In the genomic region with DNA sequence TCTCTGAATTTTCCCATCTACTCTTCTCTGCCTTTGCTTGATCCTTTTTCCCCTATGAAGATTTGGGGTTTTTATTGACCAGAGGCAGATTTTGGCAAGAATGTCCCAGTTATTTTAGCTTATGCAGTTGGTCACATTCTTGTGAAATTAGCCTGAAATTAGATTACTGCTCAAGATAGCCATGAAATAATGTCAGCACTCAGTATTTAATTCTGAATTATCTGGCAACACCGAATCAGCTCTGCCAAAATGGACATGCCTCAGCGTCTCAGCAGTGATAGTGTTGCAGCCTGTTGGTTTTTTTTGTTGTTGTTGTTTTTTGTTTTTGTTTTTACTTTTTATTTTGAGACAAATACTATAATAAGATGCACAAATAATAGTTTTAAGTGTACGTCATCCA, we compare ENCODE assay signal across 25 cellular contexts. TPM values are rescaled to one million over a fixed set of nuclear protein-coding genes. Genes with fewer than 3 reads are reported as not detected.
DNase-seq lines count a peak whose midpoint lies in the region; ATAC-seq, FAIRE-seq and TF ChIP-seq lines count a peak whose summit lies in the region.
"Had no signal": no experiment of that assay in that cellular context is flagged by ENCODE, and none has a peak within 500 bp of the region (broad histone marks: within the 10 kb centered on the region; RNA-seq: fewer than 3 reads in every experiment).

No MANE protein-coding gene starts in this region.

- SMC1A ChIA-PET in GM12878 (lab: Charles Lee; ENCODE audit: uncharacterized antibody, unreplicated experiment): interaction anchor here (0.8 to 6.7 kb wide), 9 partner anchors 10 to 55 kb away, joined by 3 to 30 read pairs (median 4); no protein-coding TSS in a partner anchor

- H3K79me2 ChIP-seq in GM12878 (ENCODE audit: control insufficient read depth, insufficient read depth, low read length): no peaks in the 10 kb centered on the region

- POLR2A ChIA-PET in GM12878 (lab: Charles Lee): interaction anchor here (0.8 to 1.8 kb wide), 2 partner anchors 8 to 18 kb away, joined by 3 to 7 read pairs; no protein-coding TSS in a partner anchor

- intact Hi-C loops in Right ventricle myocardium superior (cut with DNase I) (no loop called here), cardiac septum (cut with DNase I) (no loop called here), GM12878 (cut with micrococcal nuclease; ENCODE audit: unreplicated experiment) (no loop called here), lower lobe of right lung (cut with DNase I) (no loop called here)

- H3K4me1 ChIP-seq in GM12878 (ENCODE audit: control insufficient read depth, insufficient read depth, low read length): no peaks in the 10 kb centered on the region
- no peaks in the 10 kb centered on the region for H3K4me1 ChIP-seq in lower lobe of right lung
- H3K4me1 ChIP-seq: BE2C, Caco-2, SJCRH30 had no signal

- CTCF ChIA-PET in GM12878 (lab: Yijun Ruan, JAX): interaction anchor here (0.6 to 1.8 kb wide), 4 partner anchors 9 to 37 kb away, joined by 3 to 8 read pairs (median 4); no protein-coding TSS in a partner anchor

- 52% methylated on average over 3 of the region's 3 CpGs for WGBS in GM12878 (ENCODE audit: insufficient coverage, insufficient replicate concordance, low lambda C conversion rate, missing lambda C conversion rate)

- H3K27me3 ChIP-seq in GM12878 (replicated peaks in 1 of 2; ENCODE audit: control insufficient read depth in 2 of 2, insufficient read depth in 2 of 2, low read length in 1 of 2) (no peaks in the 10 kb centered on the region), lower lobe of right lung (ENCODE audit: low read depth) (no peaks in the 10 kb centered on the region)
- H3K27me3 ChIP-seq: BE2C, SJCRH30 had no signal

- no peak for TF ChIP-seq RAD21 in GM12878 (IDR thresholded peaks at IDR 0.05; ENCODE audit: insufficient read depth, low read depth, low read length)

- TF ChIP-seq POLR2A in GM12878 (IDR thresholded peaks at IDR 0.05; ENCODE audit: low read depth, low read length): no peak

- peak; percentile 27 for FAIRE-seq in GM12878 (lab: Jason Lieb, UNC)
- FAIRE-seq: G401.6, GM19239, K562 had no signal

- DNase-seq in Right ventricle myocardium superior (no peak), cardiac septum (ENCODE audit: low spot score) (no peak), GM12878 (ENCODE audit: low read depth, low spot score) (no peak), lower lobe of right lung (no peak), NK-92 (lab: John Stamatoyannopoulos, UW; ENCODE audit: unreplicated experiment) (no peak), NOMO-1 (lab: John Stamatoyannopoulos, UW; ENCODE audit: unreplicated experiment in 2 of 2) (no peak)
- DNase-seq: BE2C; Caco-2; CD4-positive, alpha-beta T cell; MV-4-11; NCI-H1417; NCI-H187; NCI-H2107; NCI-H510A treated with DMSO at 0.1 percent for 48 hours; NCI-H774; PC-3; RPMI8226; SJCRH30 had no signal

- H3K4me3 ChIP-seq in GM12878 (no peak overlapping the region), lower lobe of right lung (no peak overlapping the region)
- H3K4me3 ChIP-seq: GM23338, K562, SJCRH30 had no signal

- TF ChIP-seq EP300 in GM12878 (IDR thresholded peaks at IDR 0.05; ENCODE audit: borderline replicate concordance in 1 of 2, control insufficient read depth in 1 of 2, low read depth in 2 of 2, low read length in 2 of 2): no peak

- in situ Hi-C loops in GM12878 (cut with MboI): no loop called here

- TF ChIP-seq CTCF in GM12878 (IDR thresholded peaks at IDR 0.05 in 2 of 3, conservative IDR thresholded peaks at IDR 0.05 in 1 of 3; ENCODE audit: control insufficient read depth in 2 of 3, extremely low read depth in 1 of 3, insufficient read depth in 1 of 3, low read depth in 3 of 3, low read length in 3 of 3): no peak
- no peak for TF ChIP-seq CTCF in lower lobe of right lung (IDR thresholded peaks at IDR 0.05)

- RAD21 ChIA-PET in GM12878 (lab: Charles Lee; ENCODE audit: unreplicated experiment): interaction anchor here (0.7 to 7.3 kb wide), 4 partner anchors 8 to 31 kb away, joined by 3 to 67 read pairs (median 5); a partner anchor contains a TSS

- no peak overlapping the region for H3K9ac ChIP-seq in GM12878 (ENCODE audit: control insufficient read depth, insufficient read depth, low read length)

- no TSS peak for BruUV-seq in GM12878 (replicated peaks; lab: Mats Ljungman, UMichigan)

- H4K20me1 ChIP-seq in GM12878 (ENCODE audit: control insufficient read depth, insufficient read depth): no peaks in the 10 kb centered on the region

- ATAC-seq in Right ventricle myocardium superior (ENCODE audit: poor library complexity): peak; percentile 57
- no peak for ATAC-seq in GM12878
- no peak for ATAC-seq in lower lobe of right lung
- ATAC-seq in HG03196 (IDR thresholded peaks at IDR 0.05; ENCODE audit: unreplicated experiment): no peak
- ATAC-seq: GM23338, HCT116, K562, PC-3 had no signal

- H3K36me3 ChIP-seq in GM12878 (ENCODE audit: control insufficient read depth in 2 of 2, insufficient read depth in 2 of 2, low read length in 1 of 2) (no peaks in the 10 kb centered on the region), lower lobe of right lung (no peaks in the 10 kb centered on the region)
- H3K36me3 ChIP-seq: BE2C, SJCRH30 had no signal

- H2AFZ ChIP-seq in GM12878 (ENCODE audit: control insufficient read depth, low read depth, low read length): no peak overlapping the region
- H2AFZ ChIP-seq: GM23338 had no signal

- no peak overlapping the region for H3K4me2 ChIP-seq in GM12878 (ENCODE audit: control insufficient read depth, insufficient read depth)
- H3K4me2 ChIP-seq: GM23338 had no signal

- H3K9me3 ChIP-seq in GM12878 (replicated peaks; ENCODE audit: control insufficient read depth, insufficient read depth, low read length) (no peaks in the 10 kb centered on the region), lower lobe of right lung (no peaks in the 10 kb centered on the region)
- H3K9me3 ChIP-seq: BE2C, Caco-2, SJCRH30 had no signal

- H3K27ac ChIP-seq in GM12878 (ENCODE audit: control insufficient read depth, insufficient read depth) (no peak overlapping the region), lower lobe of right lung (peak overlapping the region; percentile 2), temporal lobe (ENCODE audit: low read depth, low read length) (peak overlapping the region; percentile 36)
- H3K27ac ChIP-seq: SJCRH30 had no signal

TF ChIP-seq in GM12878, 131 proteins besides CTCF, POLR2A, EP300 and RAD21 (continues in another document):
- TF ChIP-seq ZNF622 (IDR thresholded peaks at IDR 0.05) (no peak), HCFC1 (IDR thresholded peaks at IDR 0.05; ENCODE audit: low read length) (no peak), MEF2A (IDR thresholded peaks at IDR 0.05; ENCODE audit: insufficient read depth, low read depth, low read length) (no peak), ASH2L (IDR thresholded peaks at IDR 0.05; ENCODE audit: borderline replicate concordance, low read depth) (no peak)
- TF ChIP-seq, protein P1, sequence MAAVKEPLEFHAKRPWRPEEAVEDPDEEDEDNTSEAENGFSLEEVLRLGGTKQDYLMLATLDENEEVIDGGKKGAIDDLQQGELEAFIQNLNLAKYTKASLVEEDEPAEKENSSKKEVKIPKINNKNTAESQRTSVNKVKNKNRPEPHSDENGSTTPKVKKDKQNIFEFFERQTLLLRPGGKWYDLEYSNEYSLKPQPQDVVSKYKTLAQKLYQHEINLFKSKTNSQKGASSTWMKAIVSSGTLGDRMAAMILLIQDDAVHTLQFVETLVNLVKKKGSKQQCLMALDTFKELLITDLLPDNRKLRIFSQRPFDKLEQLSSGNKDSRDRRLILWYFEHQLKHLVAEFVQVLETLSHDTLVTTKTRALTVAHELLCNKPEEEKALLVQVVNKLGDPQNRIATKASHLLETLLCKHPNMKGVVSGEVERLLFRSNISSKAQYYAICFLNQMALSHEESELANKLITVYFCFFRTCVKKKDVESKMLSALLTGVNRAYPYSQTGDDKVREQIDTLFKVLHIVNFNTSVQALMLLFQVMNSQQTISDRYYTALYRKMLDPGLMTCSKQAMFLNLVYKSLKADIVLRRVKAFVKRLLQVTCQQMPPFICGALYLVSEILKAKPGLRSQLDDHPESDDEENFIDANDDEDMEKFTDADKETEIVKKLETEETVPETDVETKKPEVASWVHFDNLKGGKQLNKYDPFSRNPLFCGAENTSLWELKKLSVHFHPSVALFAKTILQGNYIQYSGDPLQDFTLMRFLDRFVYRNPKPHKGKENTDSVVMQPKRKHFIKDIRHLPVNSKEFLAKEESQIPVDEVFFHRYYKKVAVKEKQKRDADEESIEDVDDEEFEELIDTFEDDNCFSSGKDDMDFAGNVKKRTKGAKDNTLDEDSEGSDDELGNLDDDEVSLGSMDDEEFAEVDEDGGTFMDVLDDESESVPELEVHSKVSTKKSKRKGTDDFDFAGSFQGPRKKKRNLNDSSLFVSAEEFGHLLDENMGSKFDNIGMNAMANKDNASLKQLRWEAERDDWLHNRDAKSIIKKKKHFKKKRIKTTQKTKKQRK (IDR thresholded peaks at IDR 0.05; ENCODE audit: low read depth, low read length): no peak

RNA-seq across cellular contexts. Expression of a gene that starts 17.3 kb away (rescaled TPM):
- 35.2 TPM for total RNA-seq in Right ventricle myocardium superior
- 36.8 TPM for total RNA-seq in cardiac septum
- 18.2 and 20.4 TPM in 2 replicates for total RNA-seq in GM12878 (2013; cell fraction: nucleolus; rRNA removed)
- total RNA-seq in GM12878 (2014; rRNA removed): 20.9 and 22.1 TPM in 2 replicates
- 48.3 and 50.0 TPM in 2 replicates for total RNA-seq in GM12878 (2014; rRNA removed; fragmentation: Illumina TruSeq; extraction: Trizol)
- 35.6 and 36.2 TPM in 2 replicates for total RNA-seq in GM12878 (2021)
- polyA plus RNA-seq in GM12878 (2011; ENCODE audit: low read depth): 10.0 TPM
- 52.2 and 63.5 TPM in 2 replicates for polyA plus RNA-seq in GM12878 (2011; rRNA removed)
- polyA plus RNA-seq in GM12878 (2011; cell fraction: cytosol; rRNA removed): 31.9 and 34.3 TPM in 2 replicates
- 33.9 and 42.0 TPM in 2 replicates for polyA plus RNA-seq in GM12878 (2011; cell fraction: nucleus; rRNA removed)
- 10.0 and 14.3 TPM in 2 replicates for polyA plus RNA-seq in GM12878 (2012)
- 74.6 and 105 TPM in 2 replicates for polyA plus RNA-seq in GM12878 (2014; fragmentation: Illumina TruSeq; extraction: Trizol)
- 10 to 100 TPM; 17.6 to 20.9 TPM for polyA plus RNA-seq in GM12878 (2014; fragmentation: Nextera tagmentation; extraction: Ambion mirVana)
- polyA plus RNA-seq in GM12878 (2014; rRNA removed): 34.4 and 35.9 TPM in 2 replicates
- polyA plus RNA-seq in GM12878 (2016; fragmentation: Nextera tagmentation; extraction: Ambion mirVana): 10 to 100 TPM; 59.7 to 65.9 TPM
- 44.0 and 81.4 TPM in 2 replicates for polyA minus RNA-seq in GM12878 (2011; rRNA and poly(A)+ RNA removed)
- 24.3 and 33.4 TPM in 2 replicates for polyA minus RNA-seq in GM12878 (2011; cell fraction: cytosol; rRNA and poly(A)+ RNA removed)
- polyA minus RNA-seq in GM12878 (2011; cell fraction: nucleus; rRNA and poly(A)+ RNA removed): 9.1 and 14.5 TPM in 2 replicates
- 72.5 TPM for total RNA-seq in lower lobe of right lung
- 17.9 TPM for total RNA-seq in temporal lobe
- total RNA-seq: Caco-2 had no signal
